ENCODE assay signal across 30 cellular contexts in genomic region chr18:67379991-67380390, GRCh38.
"Had no signal": no experiment of that assay in that cellular context is flagged by ENCODE, and none has a peak within 500 bp of the region (broad histone marks: within the 10 kb centered on the region; RNA-seq: fewer than 3 reads in every experiment).

No MANE protein-coding gene starts in this region.

- DNase-seq: caudate nucleus; cerebellar nuclear complex; effector CD8-positive, alpha-beta T cell; endodermal cell; foreskin keratinocyte; head of caudate nucleus; mesendoderm; midbrain; naive thymus-derived CD4-positive, alpha-beta T cell; ovary; posterior cingulate gyrus; psoas muscle; right cardiac atrium; sigmoid colon; stimulated activated CD4-positive, alpha-beta T cell treated with anti-CD3 and anti-CD28 coated beads, Interleukin-15, amount 100 ng/mL, for 24 hours; stimulated activated CD4-positive, alpha-beta T cell treated with anti-CD3 and anti-CD28 coated beads, Interleukin-2, amount 100 ng/mL, for 48 hours; stimulated activated CD8-positive, alpha-beta memory T cell treated with anti-CD3 and anti-CD28 coated beads, Interleukin-4, amount 100 ng/mL, for 48 hours; stimulated activated naive CD4-positive, alpha-beta T cell; stimulated activated naive CD8-positive, alpha-beta T cell treated with anti-CD3 and anti-CD28 coated beads, Interleukin-15, amount 100 ng/mL, for 72 hours; testis; tibial artery had no signal

- H3K27me3 Mint-ChIP-seq: dendritic cell treated with granulocyte-macrophage colony-stimulating factor and Interleukin-4, amounts not matched to agents 40 ng/mL and 50 ng/mL, for 4 days; stimulated activated naive CD8-positive, alpha-beta T cell treated with anti-CD3 and anti-CD28 coated beads, Interleukin-15, amount 100 ng/mL, for 72 hours; type B pancreatic cell had no signal

- H2AFZ ChIP-seq: neural progenitor cell had no signal

- H3K27me3 ChIP-seq: foreskin keratinocyte, neural progenitor cell, ovary, sigmoid colon, testis, tibial artery had no signal

- H3K4me3 Mint-ChIP-seq: dendritic cell treated with granulocyte-macrophage colony-stimulating factor and Interleukin-4, amounts not matched to agents 40 ng/mL and 50 ng/mL, for 4 days; endodermal cell; naive thymus-derived CD4-positive, alpha-beta T cell; nephron; neural progenitor cell; stimulated activated naive CD8-positive, alpha-beta T cell treated with anti-CD3 and anti-CD28 coated beads, Interleukin-15, amount 100 ng/mL, for 72 hours; type B pancreatic cell had no signal

- H3K27ac Mint-ChIP-seq: dendritic cell treated with granulocyte-macrophage colony-stimulating factor and Interleukin-4, amounts not matched to agents 40 ng/mL and 50 ng/mL, for 4 days; endodermal cell; naive thymus-derived CD4-positive, alpha-beta T cell; nephron; neural progenitor cell; type B pancreatic cell had no signal

- FAIRE-seq: colon, keratinocyte had no signal

- H3K4me3 ChIP-seq: lung, neural progenitor cell, ovary, psoas muscle, sigmoid colon, skin epidermis, testis, tibial artery had no signal

- H3K27ac ChIP-seq: epithelial cell of prostate, foreskin keratinocyte, neural progenitor cell, ovary, psoas muscle, sigmoid colon, skin epidermis, testis, tibial artery had no signal

- H3K36me3 ChIP-seq: neural progenitor cell, ovary, sigmoid colon, tibial artery had no signal

- H3K36me3 Mint-ChIP-seq: naive thymus-derived CD4-positive, alpha-beta T cell; neural progenitor cell; type B pancreatic cell had no signal

- H3K9me3 ChIP-seq: ovary, psoas muscle, sigmoid colon, testis, tibial artery had no signal

- H3K9me3 Mint-ChIP-seq: dendritic cell treated with granulocyte-macrophage colony-stimulating factor and Interleukin-4, amounts not matched to agents 40 ng/mL and 50 ng/mL, for 4 days; endodermal cell; naive thymus-derived CD4-positive, alpha-beta T cell; nephron; type B pancreatic cell had no signal

- H3K4me2 ChIP-seq: neural progenitor cell had no signal

- H3K4me1 Mint-ChIP-seq: endodermal cell; nephron; stimulated activated naive CD8-positive, alpha-beta T cell treated with anti-CD3 and anti-CD28 coated beads, Interleukin-15, amount 100 ng/mL, for 72 hours had no signal

- H3K4me1 ChIP-seq: foreskin keratinocyte, neural progenitor cell, psoas muscle, sigmoid colon, testis had no signal
